ENCODE assay signal across 1 cellular context in the genomic region with DNA sequence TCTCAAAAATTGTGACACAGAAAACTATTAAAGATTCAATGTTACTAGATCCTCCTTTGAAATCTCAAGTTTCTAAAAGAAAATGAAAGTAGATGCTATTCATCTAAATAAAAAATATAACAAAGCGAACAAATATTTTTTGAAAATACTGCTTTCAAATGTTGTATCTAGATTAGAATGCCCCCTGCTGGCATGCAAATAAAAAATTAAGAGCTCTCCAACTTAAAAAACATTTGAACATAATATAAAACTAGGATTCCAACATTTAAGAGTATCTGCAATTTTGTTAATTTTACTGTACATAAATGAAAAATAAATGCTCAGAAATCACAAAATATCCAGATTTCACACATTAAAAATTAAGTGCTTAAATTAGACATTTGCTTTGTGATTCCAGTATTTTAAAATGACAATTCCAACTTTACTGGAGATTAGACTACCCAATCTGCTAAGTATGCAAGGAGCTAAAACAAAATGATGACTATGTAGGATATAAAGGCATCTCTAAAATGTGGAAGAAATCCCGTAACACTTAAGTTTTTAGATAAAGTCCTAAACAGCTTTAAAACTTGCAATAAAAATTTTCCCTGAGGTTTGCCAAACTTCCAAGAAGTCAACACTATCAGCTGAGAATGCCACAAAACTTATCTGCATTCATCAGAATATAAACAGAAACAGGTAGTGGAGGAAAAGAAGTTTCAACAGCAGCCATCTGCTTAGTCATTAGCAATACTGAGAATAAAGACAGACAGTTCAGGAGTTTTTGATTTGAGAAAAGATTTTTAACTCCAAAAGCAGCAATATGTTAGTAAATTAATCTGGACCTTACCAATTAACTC.
TF ChIP-seq lines count a peak whose summit lies in the region.

No MANE protein-coding gene starts in this region.

TF ChIP-seq in H1, 55 proteins besides CTCF, POLR2A, EP300 and RAD21 (continued from another document):
- TF ChIP-seq, protein P1, sequence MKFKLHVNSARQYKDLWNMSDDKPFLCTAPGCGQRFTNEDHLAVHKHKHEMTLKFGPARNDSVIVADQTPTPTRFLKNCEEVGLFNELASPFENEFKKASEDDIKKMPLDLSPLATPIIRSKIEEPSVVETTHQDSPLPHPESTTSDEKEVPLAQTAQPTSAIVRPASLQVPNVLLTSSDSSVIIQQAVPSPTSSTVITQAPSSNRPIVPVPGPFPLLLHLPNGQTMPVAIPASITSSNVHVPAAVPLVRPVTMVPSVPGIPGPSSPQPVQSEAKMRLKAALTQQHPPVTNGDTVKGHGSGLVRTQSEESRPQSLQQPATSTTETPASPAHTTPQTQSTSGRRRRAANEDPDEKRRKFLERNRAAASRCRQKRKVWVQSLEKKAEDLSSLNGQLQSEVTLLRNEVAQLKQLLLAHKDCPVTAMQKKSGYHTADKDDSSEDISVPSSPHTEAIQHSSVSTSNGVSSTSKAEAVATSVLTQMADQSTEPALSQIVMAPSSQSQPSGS (IDR thresholded peaks at IDR 0.05; ENCODE audit: low read length) = no peak
- no peak for TF ChIP-seq CHD2 (IDR thresholded peaks at IDR 0.05; ENCODE audit: low read length)
- no peak for TF ChIP-seq SP4 (IDR thresholded peaks at IDR 0.05; ENCODE audit: low read length)
- TF ChIP-seq CTBP2 (IDR thresholded peaks at IDR 0.05; ENCODE audit: borderline replicate concordance, insufficient read depth, insufficient read length, low read length) = no peak
- no peak for TF ChIP-seq TAF1 (IDR thresholded peaks at IDR 0.05; ENCODE audit: low read depth, low read length)
- no peak for TF ChIP-seq SRF (IDR thresholded peaks at IDR 0.05; ENCODE audit: low read depth, low read length)
- TF ChIP-seq JUN (IDR thresholded peaks at IDR 0.05; ENCODE audit: low read depth, low read length) = no peak
- TF ChIP-seq CBX8 (IDR thresholded peaks at IDR 0.05; ENCODE audit: borderline replicate concordance, low read depth, low read length) = no peak
- TF ChIP-seq SIN3A (conservative IDR thresholded peaks at IDR 0.05 in 1 of 2, IDR thresholded peaks at IDR 0.05 in 1 of 2; ENCODE audit: low read depth in 1 of 2, low read length in 2 of 2) = no peak
- TF ChIP-seq, protein P2, sequence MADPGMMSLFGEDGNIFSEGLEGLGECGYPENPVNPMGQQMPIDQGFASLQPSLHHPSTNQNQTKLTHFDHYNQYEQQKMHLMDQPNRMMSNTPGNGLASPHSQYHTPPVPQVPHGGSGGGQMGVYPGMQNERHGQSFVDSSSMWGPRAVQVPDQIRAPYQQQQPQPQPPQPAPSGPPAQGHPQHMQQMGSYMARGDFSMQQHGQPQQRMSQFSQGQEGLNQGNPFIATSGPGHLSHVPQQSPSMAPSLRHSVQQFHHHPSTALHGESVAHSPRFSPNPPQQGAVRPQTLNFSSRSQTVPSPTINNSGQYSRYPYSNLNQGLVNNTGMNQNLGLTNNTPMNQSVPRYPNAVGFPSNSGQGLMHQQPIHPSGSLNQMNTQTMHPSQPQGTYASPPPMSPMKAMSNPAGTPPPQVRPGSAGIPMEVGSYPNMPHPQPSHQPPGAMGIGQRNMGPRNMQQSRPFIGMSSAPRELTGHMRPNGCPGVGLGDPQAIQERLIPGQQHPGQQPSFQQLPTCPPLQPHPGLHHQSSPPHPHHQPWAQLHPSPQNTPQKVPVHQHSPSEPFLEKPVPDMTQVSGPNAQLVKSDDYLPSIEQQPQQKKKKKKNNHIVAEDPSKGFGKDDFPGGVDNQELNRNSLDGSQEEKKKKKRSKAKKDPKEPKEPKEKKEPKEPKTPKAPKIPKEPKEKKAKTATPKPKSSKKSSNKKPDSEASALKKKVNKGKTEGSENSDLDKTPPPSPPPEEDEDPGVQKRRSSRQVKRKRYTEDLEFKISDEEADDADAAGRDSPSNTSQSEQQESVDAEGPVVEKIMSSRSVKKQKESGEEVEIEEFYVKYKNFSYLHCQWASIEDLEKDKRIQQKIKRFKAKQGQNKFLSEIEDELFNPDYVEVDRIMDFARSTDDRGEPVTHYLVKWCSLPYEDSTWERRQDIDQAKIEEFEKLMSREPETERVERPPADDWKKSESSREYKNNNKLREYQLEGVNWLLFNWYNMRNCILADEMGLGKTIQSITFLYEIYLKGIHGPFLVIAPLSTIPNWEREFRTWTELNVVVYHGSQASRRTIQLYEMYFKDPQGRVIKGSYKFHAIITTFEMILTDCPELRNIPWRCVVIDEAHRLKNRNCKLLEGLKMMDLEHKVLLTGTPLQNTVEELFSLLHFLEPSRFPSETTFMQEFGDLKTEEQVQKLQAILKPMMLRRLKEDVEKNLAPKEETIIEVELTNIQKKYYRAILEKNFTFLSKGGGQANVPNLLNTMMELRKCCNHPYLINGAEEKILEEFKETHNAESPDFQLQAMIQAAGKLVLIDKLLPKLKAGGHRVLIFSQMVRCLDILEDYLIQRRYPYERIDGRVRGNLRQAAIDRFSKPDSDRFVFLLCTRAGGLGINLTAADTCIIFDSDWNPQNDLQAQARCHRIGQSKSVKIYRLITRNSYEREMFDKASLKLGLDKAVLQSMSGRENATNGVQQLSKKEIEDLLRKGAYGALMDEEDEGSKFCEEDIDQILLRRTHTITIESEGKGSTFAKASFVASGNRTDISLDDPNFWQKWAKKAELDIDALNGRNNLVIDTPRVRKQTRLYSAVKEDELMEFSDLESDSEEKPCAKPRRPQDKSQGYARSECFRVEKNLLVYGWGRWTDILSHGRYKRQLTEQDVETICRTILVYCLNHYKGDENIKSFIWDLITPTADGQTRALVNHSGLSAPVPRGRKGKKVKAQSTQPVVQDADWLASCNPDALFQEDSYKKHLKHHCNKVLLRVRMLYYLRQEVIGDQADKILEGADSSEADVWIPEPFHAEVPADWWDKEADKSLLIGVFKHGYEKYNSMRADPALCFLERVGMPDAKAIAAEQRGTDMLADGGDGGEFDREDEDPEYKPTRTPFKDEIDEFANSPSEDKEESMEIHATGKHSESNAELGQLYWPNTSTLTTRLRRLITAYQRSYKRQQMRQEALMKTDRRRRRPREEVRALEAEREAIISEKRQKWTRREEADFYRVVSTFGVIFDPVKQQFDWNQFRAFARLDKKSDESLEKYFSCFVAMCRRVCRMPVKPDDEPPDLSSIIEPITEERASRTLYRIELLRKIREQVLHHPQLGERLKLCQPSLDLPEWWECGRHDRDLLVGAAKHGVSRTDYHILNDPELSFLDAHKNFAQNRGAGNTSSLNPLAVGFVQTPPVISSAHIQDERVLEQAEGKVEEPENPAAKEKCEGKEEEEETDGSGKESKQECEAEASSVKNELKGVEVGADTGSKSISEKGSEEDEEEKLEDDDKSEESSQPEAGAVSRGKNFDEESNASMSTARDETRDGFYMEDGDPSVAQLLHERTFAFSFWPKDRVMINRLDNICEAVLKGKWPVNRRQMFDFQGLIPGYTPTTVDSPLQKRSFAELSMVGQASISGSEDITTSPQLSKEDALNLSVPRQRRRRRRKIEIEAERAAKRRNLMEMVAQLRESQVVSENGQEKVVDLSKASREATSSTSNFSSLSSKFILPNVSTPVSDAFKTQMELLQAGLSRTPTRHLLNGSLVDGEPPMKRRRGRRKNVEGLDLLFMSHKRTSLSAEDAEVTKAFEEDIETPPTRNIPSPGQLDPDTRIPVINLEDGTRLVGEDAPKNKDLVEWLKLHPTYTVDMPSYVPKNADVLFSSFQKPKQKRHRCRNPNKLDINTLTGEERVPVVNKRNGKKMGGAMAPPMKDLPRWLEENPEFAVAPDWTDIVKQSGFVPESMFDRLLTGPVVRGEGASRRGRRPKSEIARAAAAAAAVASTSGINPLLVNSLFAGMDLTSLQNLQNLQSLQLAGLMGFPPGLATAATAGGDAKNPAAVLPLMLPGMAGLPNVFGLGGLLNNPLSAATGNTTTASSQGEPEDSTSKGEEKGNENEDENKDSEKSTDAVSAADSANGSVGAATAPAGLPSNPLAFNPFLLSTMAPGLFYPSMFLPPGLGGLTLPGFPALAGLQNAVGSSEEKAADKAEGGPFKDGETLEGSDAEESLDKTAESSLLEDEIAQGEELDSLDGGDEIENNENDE (IDR thresholded peaks at IDR 0.05; ENCODE audit: insufficient replicate concordance, low read length) = no peak
- no peak for TF ChIP-seq SP2 (IDR thresholded peaks at IDR 0.05; ENCODE audit: low read length)
- no peak for TF ChIP-seq JUND (IDR thresholded peaks at IDR 0.05; ENCODE audit: low read length)
- no peak for TF ChIP-seq BACH1 (IDR thresholded peaks at IDR 0.05; ENCODE audit: low read length)
- TF ChIP-seq, protein P3, sequence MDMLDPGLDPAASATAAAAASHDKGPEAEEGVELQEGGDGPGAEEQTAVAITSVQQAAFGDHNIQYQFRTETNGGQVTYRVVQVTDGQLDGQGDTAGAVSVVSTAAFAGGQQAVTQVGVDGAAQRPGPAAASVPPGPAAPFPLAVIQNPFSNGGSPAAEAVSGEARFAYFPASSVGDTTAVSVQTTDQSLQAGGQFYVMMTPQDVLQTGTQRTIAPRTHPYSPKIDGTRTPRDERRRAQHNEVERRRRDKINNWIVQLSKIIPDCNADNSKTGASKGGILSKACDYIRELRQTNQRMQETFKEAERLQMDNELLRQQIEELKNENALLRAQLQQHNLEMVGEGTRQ (IDR thresholded peaks at IDR 0.05; ENCODE audit: low read length) = no peak
